Comparison of ENCODE assay signal across 8 cellular contexts in the genomic region with DNA sequence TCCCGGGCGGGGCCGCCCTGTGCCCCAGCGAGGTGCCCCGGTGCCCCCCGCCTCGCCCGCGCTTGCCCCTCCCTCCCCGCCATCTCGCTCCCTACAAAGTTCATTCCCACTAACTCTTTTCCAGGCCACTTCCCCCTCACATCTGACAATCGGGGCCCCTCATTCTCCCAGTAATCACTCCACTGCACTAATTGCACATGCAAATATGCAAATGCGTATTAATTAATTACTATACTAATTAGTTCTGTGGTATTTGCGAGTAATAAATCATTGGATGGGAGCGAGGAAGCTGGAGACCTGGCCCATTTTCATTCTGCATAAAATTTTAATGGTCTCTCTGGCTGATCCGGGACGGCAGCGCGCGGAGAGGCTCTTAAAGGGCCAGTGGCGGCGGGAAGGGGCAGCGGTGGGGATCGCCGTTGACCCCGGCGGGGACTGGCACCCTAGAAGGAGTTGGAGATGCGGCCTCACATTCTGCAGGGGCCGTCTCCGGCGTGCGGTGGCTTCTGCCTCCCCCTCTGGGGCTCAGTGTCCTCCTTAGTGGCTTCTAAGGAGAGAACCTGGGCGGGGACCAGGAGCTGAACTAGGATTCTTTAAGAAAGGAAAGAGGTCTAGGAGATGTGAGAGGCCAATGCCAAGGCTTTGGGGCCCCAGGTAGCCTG. TPM values are rescaled to one million over a fixed set of nuclear protein-coding genes. Genes with fewer than 3 reads are reported as not detected.
DNase-seq lines count a peak whose midpoint lies in the region; ATAC-seq and TF ChIP-seq lines count a peak whose summit lies in the region.

No MANE protein-coding gene starts in this region.

- peaks cover 18% of the 10 kb centered on the region for H3K27me3 Mint-ChIP-seq in HFFc6 (ENCODE audit: insufficient read depth)
- peaks cover 12% of the 10 kb centered on the region for H3K27me3 Mint-ChIP-seq in activated naive CD8-positive, alpha-beta T cell treated with anti-CD3 and anti-CD28 coated beads for 36 hours

- H3K9ac ChIP-seq in BLaER1 treated with 17β-estradiol and CSF1 and Interleukin-3, amounts not matched to agents 10 nM and 100 nM: peak overlapping the region; percentile 70 to 84 (median 82)

- no peaks in the 10 kb centered on the region for H4K20me1 ChIP-seq in BLaER1 treated with 17β-estradiol and CSF1 and Interleukin-3, amounts not matched to agents 10 nM and 100 nM

- H3K4me3 Mint-ChIP-seq in HFFc6: peak overlapping the region; percentile 87
- peak overlapping the region; percentile 70 for H3K4me3 Mint-ChIP-seq in activated naive CD8-positive, alpha-beta T cell treated with anti-CD3 and anti-CD28 coated beads for 36 hours

- TF ChIP-seq CTCF in HFFc6 (IDR thresholded peaks at IDR 0.05) (no peak), tibial nerve (IDR thresholded peaks at IDR 0.05) (no peak)

- peaks cover 0 to 12% (median 0%) of the 10 kb centered on the region in 11 experiments; a peak in 2 of 22 replicates for H3K27me3 ChIP-seq in BLaER1 treated with 17β-estradiol and CSF1 and Interleukin-3, amounts not matched to agents 10 nM and 100 nM
- H3K27me3 ChIP-seq in tibial nerve: peaks cover 0 to 21% of the 10 kb centered on the region in 2 donors

- DNase-seq in HFFc6: no peak
- DNase-seq in activated naive CD8-positive, alpha-beta T cell treated with anti-CD3 and anti-CD28 coated beads for 36 hours: no peak
- peak in 1 of 2 donors; percentile 55 for DNase-seq in left colon
- DNase-seq in tibial nerve (ENCODE audit: low spot score in 2 of 2): no peak
- no peak for DNase-seq in activated gamma-delta T cell treated with Interleukin-2 at 50 U/mL for 16 hours

- WGBS in tibial nerve, 2 donors: 2 to 3% methylated on average over 33 of the region's 33 CpGs

- H3K4me1 ChIP-seq in BLaER1 treated with 17β-estradiol and CSF1 and Interleukin-3, amounts not matched to agents 10 nM and 100 nM: peaks cover 14 to 48% (median 40%) of the 10 kb centered on the region in 10 experiments
- peaks cover 0 to 33% (median 11%) of the 10 kb centered on the region in 4 donors for H3K4me1 ChIP-seq in tibial nerve

- no peaks in the 10 kb centered on the region for H3K36me3 ChIP-seq in BLaER1 treated with 17β-estradiol and CSF1 and Interleukin-3, amounts not matched to agents 10 nM and 100 nM
- no peaks in the 10 kb centered on the region for H3K36me3 ChIP-seq in tibial nerve

- H3K9me3 ChIP-seq in BLaER1 treated with 17β-estradiol and CSF1 and Interleukin-3, amounts not matched to agents 10 nM and 100 nM (replicated peaks in 1 of 11): no peaks in the 10 kb centered on the region
- no peaks in the 10 kb centered on the region for H3K9me3 ChIP-seq in tibial nerve

- H3K36me3 Mint-ChIP-seq in HFFc6 (ENCODE audit: low read depth): no peaks in the 10 kb centered on the region
- no peaks in the 10 kb centered on the region for H3K36me3 Mint-ChIP-seq in activated naive CD8-positive, alpha-beta T cell treated with anti-CD3 and anti-CD28 coated beads for 36 hours

- H3K4me3 ChIP-seq in BLaER1 treated with 17β-estradiol and CSF1 and Interleukin-3, amounts not matched to agents 10 nM and 100 nM: peak overlapping the region; percentile 58 to 72 (median 63)
- peak overlapping the region; percentile 29 to 52 (median 42) for H3K4me3 ChIP-seq in tibial nerve

- H3K4me2 ChIP-seq in BLaER1 treated with 17β-estradiol and CSF1 and Interleukin-3, amounts not matched to agents 10 nM and 100 nM: peak overlapping the region; percentile 86 to 98 (median 95)

- peak overlapping the region; percentile 68 for H3K27ac Mint-ChIP-seq in HFFc6
- H3K27ac Mint-ChIP-seq in activated naive CD8-positive, alpha-beta T cell treated with anti-CD3 and anti-CD28 coated beads for 36 hours: peak overlapping the region; percentile 54

- no peak for TF ChIP-seq POLR2A in tibial nerve (IDR thresholded peaks at IDR 0.05)

- H3K9me3 Mint-ChIP-seq in HFFc6: no peaks in the 10 kb centered on the region
- no peaks in the 10 kb centered on the region for H3K9me3 Mint-ChIP-seq in activated naive CD8-positive, alpha-beta T cell treated with anti-CD3 and anti-CD28 coated beads for 36 hours

- peak overlapping the region in 10 of 11 experiments; percentile 75 to 87 (median 80); a peak in 19 of 22 replicates for H3K27ac ChIP-seq in BLaER1 treated with 17β-estradiol and CSF1 and Interleukin-3, amounts not matched to agents 10 nM and 100 nM
- H3K27ac ChIP-seq in tibial nerve: peak overlapping the region in 3 of 4 donors; percentile 23 to 60 (median 49)

- peak; percentile 21 for ATAC-seq in left colon
- ATAC-seq in HG02981 (IDR thresholded peaks at IDR 0.05; ENCODE audit: unreplicated experiment): no peak
- no peak for ATAC-seq in GM18909 (IDR thresholded peaks at IDR 0.05; ENCODE audit: poor library complexity, unreplicated experiment)

- TF ChIP-seq EP300 in tibial nerve (IDR thresholded peaks at IDR 0.05): no peak

- intact Hi-C loops in left colon (cut with DNase I, micrococcal nuclease): no loop called here

- H3K4me1 Mint-ChIP-seq in HFFc6 (ENCODE audit: low read depth): peaks cover 11% of the 10 kb centered on the region
- peaks cover 11% of the 10 kb centered on the region for H3K4me1 Mint-ChIP-seq in activated naive CD8-positive, alpha-beta T cell treated with anti-CD3 and anti-CD28 coated beads for 36 hours

RNA-seq across cellular contexts. Expression of gene PPP1R1B, which starts 8.4 kb away (rescaled TPM):
- total RNA-seq in HFFc6 (2021; fragmentation: NEBNext Ultra II Directional; extraction: Animal tissue kit (Norgen Biotek cat#: 25700)): not detected
- total RNA-seq in activated naive CD8-positive, alpha-beta T cell treated with anti-CD3 and anti-CD28 coated beads for 36 hours: not detected
- total RNA-seq in left colon: 100 to 1,000 TPM; 259 to 404 TPM
- 10 to 100 TPM; 10.4 to 20.4 (median 12.7) TPM for total RNA-seq in tibial nerve

RNA-seq across cellular contexts. Expression of gene NEUROD2, which starts 10.7 kb away (rescaled TPM):
- not detected for total RNA-seq in HFFc6 (2021; fragmentation: NEBNext Ultra II Directional; extraction: Animal tissue kit (Norgen Biotek cat#: 25700))
- not detected for total RNA-seq in activated naive CD8-positive, alpha-beta T cell treated with anti-CD3 and anti-CD28 coated beads for 36 hours
- total RNA-seq in left colon (under 1 TPM in 1 of 2 donors, not detected in 1; 0.12 TPM), tibial nerve (not detected)

RNA-seq across cellular contexts. Expression of gene STARD3, which starts 18.6 kb away (rescaled TPM):
- 10 to 100 TPM; 44.0 to 52.3 (median 46.3) TPM for total RNA-seq in HFFc6 (2021; fragmentation: NEBNext Ultra II Directional; extraction: Animal tissue kit (Norgen Biotek cat#: 25700))
- total RNA-seq in activated naive CD8-positive, alpha-beta T cell treated with anti-CD3 and anti-CD28 coated beads for 36 hours: 10 to 100 TPM; 47.9 to 53.2 TPM
- total RNA-seq in left colon (10 to 100 TPM; 37.2 to 44.3 TPM), tibial nerve (100 to 1,000 TPM in 3 of 4 donors, 10 to 100 TPM in 1; 85.3 to 170 (median 108) TPM)

RNA-seq across cellular contexts. Expression of gene TCAP, which starts 46.8 kb away (rescaled TPM):
- under 1 TPM; 0.09 to 0.51 (median 0.14) TPM for total RNA-seq in HFFc6 (2021; fragmentation: NEBNext Ultra II Directional; extraction: Animal tissue kit (Norgen Biotek cat#: 25700))
- under 1 TPM; 0.78 to 0.89 TPM for total RNA-seq in activated naive CD8-positive, alpha-beta T cell treated with anti-CD3 and anti-CD28 coated beads for 36 hours
- total RNA-seq in left colon (under 1 TPM; 0.43 to 0.50 TPM), tibial nerve (1 to 10 TPM in 1 of 4 donors, under 1 TPM in 3; 0.30 to 5.5 (median 0.61) TPM)

RNA-seq across cellular contexts. Expression of gene PNMT, which starts 49.9 kb away (rescaled TPM):
- under 1 TPM in 1 of 6 experiments, not detected in 5; 0.26 TPM for total RNA-seq in HFFc6 (2021; fragmentation: NEBNext Ultra II Directional; extraction: Animal tissue kit (Norgen Biotek cat#: 25700))
- not detected for total RNA-seq in activated naive CD8-positive, alpha-beta T cell treated with anti-CD3 and anti-CD28 coated beads for 36 hours
- 1 to 10 TPM in 1 of 2 donors, under 1 TPM in 1; 0.73 to 1.0 TPM for total RNA-seq in left colon
- total RNA-seq in tibial nerve: 10 to 100 TPM in 3 of 4 donors, 1 to 10 TPM in 1; 2.4 to 19.6 (median 12.4) TPM

Comparison
In these comparisons a context has a peak if more than half of its experiments do, and no peak if none do; other contexts are left out.
1. RNA of gene PPP1R1B, which starts 8.4 kb away (total RNA-seq): 259 to 404 TPM in left colon; 10.4 to 20.4 TPM in tibial nerve, not detected in activated naive CD8-positive, alpha-beta T cell treated with anti-CD3 and anti-CD28 coated beads for 36 hours and not detected in HFFc6; every median in the first group is over 10 times any median in the second.